40 cellular contexts compared by ENCODE assay signal in genomic region chr7:77346441-77346840, GRCh38.
"Had no signal": no experiment of that assay in that cellular context is flagged by ENCODE, and none has a peak within 500 bp of the region (broad histone marks: within the 10 kb centered on the region; RNA-seq: fewer than 3 reads in every experiment).

No MANE protein-coding gene starts in this region.

- H3K9me3 Mint-ChIP-seq: activated naive CD4-positive, alpha-beta T cell treated with anti-CD3 and anti-CD28 coated beads for 36 hours; activated naive CD4-positive, alpha-beta T cell treated with anti-CD3 and anti-CD28 coated beads, Interleukin-2, amount 10 ng/mL, durations not matched to agents 7 days and 5 days; activated naive CD4-positive, alpha-beta T cell treated with anti-CD3 and anti-CD28 coated beads, Interleukin-2, amount 50 U/mL, for 24 hours; activated naive CD4-positive, alpha-beta T cell treated with anti-CD3 and anti-CD28 coated beads, Interleukin-2, amount 50 U/mL, for 72 hours; activated naive CD8-positive, alpha-beta T cell treated with anti-CD3 and anti-CD28 coated beads for 36 hours; activated naive CD8-positive, alpha-beta T cell treated with anti-CD3 and anti-CD28 coated beads, Interleukin-2, amount 10 ng/mL, durations not matched to agents 7 days and 5 days; activated naive CD8-positive, alpha-beta T cell treated with anti-CD3 and anti-CD28 coated beads, Interleukin-2, amount 50 U/mL, for 24 hours; activated T-cell treated with anti-CD3 and anti-CD28 coated beads, Interleukin-2, amount 50 U/mL, for 24 hours; activated T-cell treated with anti-CD3 and anti-CD28 coated beads, Interleukin-2, amount 50 U/mL, for 4 hours; activated T-cell treated with anti-CD3 and anti-CD28 coated beads, Interleukin-2, amount 50 U/mL, for 72 hours; activated T-helper 1 cell treated with anti-CD3 and anti-CD28 coated beads, Interleukin-12 subunit alpha, Interleukin-12 subunit beta, Interleukin-2, Interleukin-4 antibody, amounts not matched to agents 30 ng/mL and 10 ng/mL and 1 ng/mL, durations not matched to agents 14 hours and 24 hours and 36 hours; activated T-helper 17 cell treated with anti-CD3 and anti-CD28 coated beads, Interleukin-2, amount 50 U/mL, for 72 hours; activated T-helper 2 cell treated with anti-CD3 and anti-CD28 coated beads, Interferon-gamma antibody, Interleukin-2, Interleukin-4, amounts not matched to agents 10 μg/mL and 5 μg/mL and 100 μg/mL, durations not matched to agents 14 hours and 24 hours and 36 hours; brain; central memory CD8-positive, alpha-beta T cell had no signal

- H3K27ac Mint-ChIP-seq: activated naive CD4-positive, alpha-beta T cell treated with anti-CD3 and anti-CD28 coated beads for 36 hours; activated naive CD4-positive, alpha-beta T cell treated with anti-CD3 and anti-CD28 coated beads, Interleukin-2, amount 10 ng/mL, durations not matched to agents 7 days and 5 days; activated naive CD4-positive, alpha-beta T cell treated with anti-CD3 and anti-CD28 coated beads, Interleukin-2, amount 50 U/mL, for 24 hours; activated naive CD4-positive, alpha-beta T cell treated with anti-CD3 and anti-CD28 coated beads, Interleukin-2, amount 50 U/mL, for 72 hours; activated naive CD8-positive, alpha-beta T cell; activated naive CD8-positive, alpha-beta T cell treated with anti-CD3 and anti-CD28 coated beads for 36 hours; activated naive CD8-positive, alpha-beta T cell treated with anti-CD3 and anti-CD28 coated beads, Interleukin-2, amount 10 ng/mL, durations not matched to agents 7 days and 5 days; activated naive CD8-positive, alpha-beta T cell treated with anti-CD3 and anti-CD28 coated beads, Interleukin-2, amount 50 U/mL, for 24 hours; activated T-cell treated with anti-CD3 and anti-CD28 coated beads, Interleukin-2, amount 50 U/mL, for 24 hours; activated T-cell treated with anti-CD3 and anti-CD28 coated beads, Interleukin-2, amount 50 U/mL, for 72 hours; activated T-helper 1 cell treated with anti-CD3 and anti-CD28 coated beads, Interleukin-12 subunit alpha, Interleukin-12 subunit beta, Interleukin-2, Interleukin-4 antibody, amounts not matched to agents 30 ng/mL and 10 ng/mL and 1 ng/mL, durations not matched to agents 14 hours and 24 hours and 36 hours; activated T-helper 17 cell treated with anti-CD3 and anti-CD28 coated beads, Interleukin-2, amount 50 U/mL, for 72 hours; activated T-helper 2 cell treated with anti-CD3 and anti-CD28 coated beads, Interferon-gamma antibody, Interleukin-2, Interleukin-4, amounts not matched to agents 10 μg/mL and 5 μg/mL and 100 μg/mL, durations not matched to agents 14 hours and 24 hours and 36 hours; brain had no signal

- H3K4me1 ChIP-seq: adrenal gland, ascending aorta, breast epithelium had no signal

- H3K27ac ChIP-seq: adrenal gland, ascending aorta, body of pancreas, brain microvascular endothelial cell, breast epithelium, cardiac muscle cell had no signal

- H3K36me3 ChIP-seq: adrenal gland, ascending aorta, brain microvascular endothelial cell, breast epithelium, cardiac muscle cell had no signal

- H3K27me3 Mint-ChIP-seq: activated naive CD4-positive, alpha-beta T cell treated with anti-CD3 and anti-CD28 coated beads, Interleukin-2, amount 10 ng/mL, durations not matched to agents 7 days and 5 days; activated naive CD4-positive, alpha-beta T cell treated with anti-CD3 and anti-CD28 coated beads, Interleukin-2, amount 50 U/mL, for 24 hours; activated naive CD8-positive, alpha-beta T cell; activated naive CD8-positive, alpha-beta T cell treated with anti-CD3 and anti-CD28 coated beads for 36 hours; activated naive CD8-positive, alpha-beta T cell treated with anti-CD3 and anti-CD28 coated beads, Interleukin-2, amount 10 ng/mL, durations not matched to agents 7 days and 5 days; activated naive CD8-positive, alpha-beta T cell treated with anti-CD3 and anti-CD28 coated beads, Interleukin-2, amount 50 U/mL, for 24 hours; activated T-cell treated with anti-CD3 and anti-CD28 coated beads, Interleukin-2, amount 50 U/mL, for 24 hours; activated T-helper 17 cell treated with anti-CD3 and anti-CD28 coated beads, Interleukin-2, amount 50 U/mL, for 72 hours; brain; central memory CD8-positive, alpha-beta T cell had no signal

- H3K4me3 Mint-ChIP-seq: activated naive CD4-positive, alpha-beta T cell treated with anti-CD3 and anti-CD28 coated beads for 36 hours; activated naive CD4-positive, alpha-beta T cell treated with anti-CD3 and anti-CD28 coated beads, Interleukin-2, amount 10 ng/mL, durations not matched to agents 7 days and 5 days; activated naive CD4-positive, alpha-beta T cell treated with anti-CD3 and anti-CD28 coated beads, Interleukin-2, amount 50 U/mL, for 24 hours; activated naive CD8-positive, alpha-beta T cell; activated naive CD8-positive, alpha-beta T cell treated with anti-CD3 and anti-CD28 coated beads for 36 hours; activated naive CD8-positive, alpha-beta T cell treated with anti-CD3 and anti-CD28 coated beads, Interleukin-2, amount 10 ng/mL, durations not matched to agents 7 days and 5 days; activated naive CD8-positive, alpha-beta T cell treated with anti-CD3 and anti-CD28 coated beads, Interleukin-2, amount 50 U/mL, for 24 hours; activated T-cell treated with anti-CD3 and anti-CD28 coated beads, Interleukin-2, amount 50 U/mL, for 24 hours; activated T-cell treated with anti-CD3 and anti-CD28 coated beads, Interleukin-2, amount 50 U/mL, for 4 hours; activated T-cell treated with anti-CD3 and anti-CD28 coated beads, Interleukin-2, amount 50 U/mL, for 72 hours; activated T-helper 1 cell treated with anti-CD3 and anti-CD28 coated beads, Interleukin-12 subunit alpha, Interleukin-12 subunit beta, Interleukin-2, Interleukin-4 antibody, amounts not matched to agents 30 ng/mL and 10 ng/mL and 1 ng/mL, durations not matched to agents 14 hours and 24 hours and 36 hours; activated T-helper 17 cell treated with anti-CD3 and anti-CD28 coated beads, Interleukin-2, amount 50 U/mL, for 72 hours; brain; central memory CD8-positive, alpha-beta T cell had no signal

- DNase-seq: activated effector memory CD4-positive, alpha-beta T cell treated with anti-CD3 and anti-CD28 coated beads, Interleukin-2, amount 50 U/mL, for 16 hours; activated effector memory CD4-positive, alpha-beta T cell treated with Interleukin-2 at 50 U/mL for 16 hours; activated gamma-delta T cell; activated gamma-delta T cell treated with Interleukin-2 at 50 U/mL for 16 hours; activated naive CD4-positive, alpha-beta T cell; activated naive CD4-positive, alpha-beta T cell treated with anti-CD3 and anti-CD28 coated beads for 36 hours; activated naive CD4-positive, alpha-beta T cell treated with anti-CD3 and anti-CD28 coated beads, Interleukin-2, amount 10 ng/mL, durations not matched to agents 7 days and 5 days; activated naive CD4-positive, alpha-beta T cell treated with anti-CD3 and anti-CD28 coated beads, Interleukin-2, amount 50 U/mL, for 16 hours; activated naive CD4-positive, alpha-beta T cell treated with Interleukin-2 at 50 U/mL for 16 hours; activated naive CD8-positive, alpha-beta T cell treated with anti-CD3 and anti-CD28 coated beads for 36 hours; activated naive CD8-positive, alpha-beta T cell treated with anti-CD3 and anti-CD28 coated beads, Interleukin-2, amount 10 ng/mL, durations not matched to agents 7 days and 5 days; activated naive CD8-positive, alpha-beta T cell treated with anti-CD3 and anti-CD28 coated beads, Interleukin-2, amount 50 U/mL, for 24 hours; activated T-cell treated with anti-CD3 and anti-CD28 coated beads, Interleukin-2, amount 50 U/mL, for 1 hour; activated T-cell treated with anti-CD3 and anti-CD28 coated beads, Interleukin-2, amount 50 U/mL, for 24 hours; activated T-cell treated with anti-CD3 and anti-CD28 coated beads, Interleukin-2, amount 50 U/mL, for 4 hours; activated T-cell treated with anti-CD3 and anti-CD28 coated beads, Interleukin-2, amount 50 U/mL, for 48 hours; activated T-cell treated with anti-CD3 and anti-CD28 coated beads, Interleukin-2, amount 50 U/mL, for 72 hours; adrenal gland; amniotic stem cell; amygdala; anterior cingulate cortex; aorta; body of pancreas; brain microvascular endothelial cell; caudate nucleus; central memory CD4-positive, alpha-beta T cell; cerebellar nuclear complex had no signal

- H3K36me3 Mint-ChIP-seq: activated naive CD4-positive, alpha-beta T cell treated with anti-CD3 and anti-CD28 coated beads, Interleukin-2, amount 50 U/mL, for 24 hours; activated naive CD4-positive, alpha-beta T cell treated with anti-CD3 and anti-CD28 coated beads, Interleukin-2, amount 50 U/mL, for 72 hours; activated naive CD8-positive, alpha-beta T cell; activated naive CD8-positive, alpha-beta T cell treated with anti-CD3 and anti-CD28 coated beads for 36 hours; activated naive CD8-positive, alpha-beta T cell treated with anti-CD3 and anti-CD28 coated beads, Interleukin-2, amount 10 ng/mL, durations not matched to agents 7 days and 5 days; brain had no signal

- FAIRE-seq: astrocyte, bronchial epithelial cell had no signal

- H3K4me3 ChIP-seq: adrenal gland, ascending aorta, body of pancreas, breast epithelium, cardiac muscle cell had no signal

- ATAC-seq: activated naive CD4-positive, alpha-beta T cell treated with anti-CD3 and anti-CD28 coated beads, Interleukin-2, amount 50 U/mL, for 72 hours; activated naive CD8-positive, alpha-beta T cell treated with anti-CD3 and anti-CD28 coated beads, Interleukin-2, amount 50 U/mL, for 24 hours; activated T-cell treated with anti-CD3 and anti-CD28 coated beads, Interleukin-2, amount 50 U/mL, for 4 hours; activated T-cell treated with anti-CD3 and anti-CD28 coated beads, Interleukin-2, amount 50 U/mL, for 72 hours; activated T-helper 17 cell treated with anti-CD3 and anti-CD28 coated beads, Interleukin-2, amount 50 U/mL, for 72 hours; body of pancreas had no signal

- H3K27me3 ChIP-seq: adrenal gland, ascending aorta, body of pancreas, brain microvascular endothelial cell, breast epithelium, cardiac muscle cell had no signal

- H3K9me3 ChIP-seq: adrenal gland, ascending aorta, body of pancreas, breast epithelium had no signal
